In genomic region chr3:39541917-39542329, GRCh38 we compare ENCODE assay signal across 1 cellular context.
TF ChIP-seq lines count a peak whose summit lies in the region.

No MANE protein-coding gene starts in this region.

TF ChIP-seq in K562, 482 proteins besides CTCF, POLR2A, EP300 and RAD21 (continued from another document):
- TF ChIP-seq ZHX1 (conservative IDR thresholded peaks at IDR 0.05; ENCODE audit: low read length) (no peak), ARID3A (IDR thresholded peaks at IDR 0.05; ENCODE audit: borderline replicate concordance, low read depth, low read length) (0 out of 2 replicates have a peak, but pooled peaks have one; percentile 44), E2F5 (CRISPR knock-in tag; IDR thresholded peaks at IDR 0.05) (no peak), ZMIZ1 (IDR thresholded peaks at IDR 0.05; ENCODE audit: low read depth in 2 of 2, low read length in 2 of 2) (no peak), DEAF1 (CRISPR knock-in tag; IDR thresholded peaks at IDR 0.05) (peak; percentile 78; the same call in 1 of the 2 replicates), MTA1 (IDR thresholded peaks at IDR 0.05; ENCODE audit: borderline replicate concordance) (no peak), SMAD2 (IDR thresholded peaks at IDR 0.05; ENCODE audit: low read depth, low read length) (no peak), ZNF696 (CRISPR knock-in tag; conservative IDR thresholded peaks at IDR 0.05) (no peak)
TF ChIP-seq in K562: peak in this region for 3.
